17 cellular contexts compared by ENCODE assay signal in the genomic region with DNA sequence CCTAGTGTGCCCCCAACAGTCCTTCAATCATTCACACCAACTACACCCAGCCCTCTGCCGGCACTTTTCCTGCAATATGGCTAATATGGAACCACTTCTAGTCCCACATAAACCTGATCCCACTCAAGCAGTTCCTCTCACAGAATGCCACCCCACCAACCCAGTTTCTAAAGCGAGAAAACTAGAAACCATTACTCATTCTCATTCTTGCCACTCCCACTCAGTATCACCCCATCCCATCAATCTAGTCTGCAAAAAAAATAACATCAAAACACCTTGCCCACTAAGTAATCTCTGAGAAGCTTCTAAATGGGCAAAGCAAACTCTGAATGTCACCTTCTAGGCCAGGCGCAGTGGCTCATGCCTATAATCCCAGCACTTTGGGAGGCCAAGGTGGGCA. TPM values are rescaled to one million over a fixed set of nuclear protein-coding genes. Genes with fewer than 3 reads are reported as not detected.
"Had no signal": no experiment of that assay in that cellular context is flagged by ENCODE, and none has a peak within 500 bp of the region (broad histone marks: within the 10 kb centered on the region; RNA-seq: fewer than 3 reads in every experiment).

No MANE protein-coding gene starts in this region.

- H3K4me1 ChIP-seq: neural progenitor cell, suprapubic skin, transverse colon had no signal

- H3K4me3 Mint-ChIP-seq: activated naive CD4-positive, alpha-beta T cell treated with anti-CD3 and anti-CD28 coated beads, Interleukin-2, amount 10 ng/mL, durations not matched to agents 7 days and 5 days; memory B cell; naive B cell; neural progenitor cell had no signal

- H3K27me3 Mint-ChIP-seq: activated naive CD4-positive, alpha-beta T cell treated with anti-CD3 and anti-CD28 coated beads, Interleukin-2, amount 10 ng/mL, durations not matched to agents 7 days and 5 days; memory B cell; naive B cell had no signal

- H3K27ac Mint-ChIP-seq: activated naive CD4-positive, alpha-beta T cell treated with anti-CD3 and anti-CD28 coated beads, Interleukin-2, amount 10 ng/mL, durations not matched to agents 7 days and 5 days; memory B cell; neural progenitor cell had no signal

- H3K4me1 Mint-ChIP-seq: neural progenitor cell had no signal

- FAIRE-seq: TTC549 had no signal

- H3K27me3 ChIP-seq: cardiac muscle cell, neural progenitor cell, suprapubic skin, transverse colon had no signal

- DNase-seq: activated naive CD4-positive, alpha-beta T cell treated with anti-CD3 and anti-CD28 coated beads, Interleukin-2, amount 10 ng/mL, durations not matched to agents 7 days and 5 days; amniotic stem cell; dermis blood vessel endothelial cell; effector memory CD4-positive, alpha-beta T cell; mucosa of descending colon; naive B cell; psoas muscle; right cardiac atrium; stimulated activated CD4-positive, alpha-beta T cell treated with anti-CD3 and anti-CD28 coated beads, Interleukin-2, amount 100 ng/mL, for 24 hours; stimulated activated naive CD8-positive, alpha-beta T cell treated with anti-CD3 and anti-CD28 coated beads, Interleukin-15, Interleukin-2, amounts not matched to agents 100 U/mL and 50 U/mL, for 24 hours; transverse colon had no signal

- H3K27ac ChIP-seq: cardiac muscle cell, neural progenitor cell, psoas muscle, suprapubic skin, transverse colon had no signal

- H3K9me3 Mint-ChIP-seq: activated naive CD4-positive, alpha-beta T cell treated with anti-CD3 and anti-CD28 coated beads, Interleukin-2, amount 10 ng/mL, durations not matched to agents 7 days and 5 days; memory B cell; naive B cell; neural progenitor cell had no signal

- ATAC-seq: mucosa of descending colon; psoas muscle; right cardiac atrium; stimulated activated naive CD8-positive, alpha-beta T cell treated with anti-CD3 and anti-CD28 coated beads, Interleukin-15, Interleukin-2, amounts not matched to agents 100 U/mL and 50 U/mL, for 24 hours had no signal

- H3K9me3 ChIP-seq: mucosa of descending colon, psoas muscle, suprapubic skin, transverse colon had no signal

- H3K4me3 ChIP-seq: cardiac muscle cell, mucosa of descending colon, neural progenitor cell, psoas muscle, suprapubic skin, transverse colon had no signal

RNA-seq across cellular contexts. Expression of a gene that starts 45.1 kb away (rescaled TPM):
- total RNA-seq: skeletal muscle tissue had no signal
